ENCODE assay signal across 6 cellular contexts in the genomic region with DNA sequence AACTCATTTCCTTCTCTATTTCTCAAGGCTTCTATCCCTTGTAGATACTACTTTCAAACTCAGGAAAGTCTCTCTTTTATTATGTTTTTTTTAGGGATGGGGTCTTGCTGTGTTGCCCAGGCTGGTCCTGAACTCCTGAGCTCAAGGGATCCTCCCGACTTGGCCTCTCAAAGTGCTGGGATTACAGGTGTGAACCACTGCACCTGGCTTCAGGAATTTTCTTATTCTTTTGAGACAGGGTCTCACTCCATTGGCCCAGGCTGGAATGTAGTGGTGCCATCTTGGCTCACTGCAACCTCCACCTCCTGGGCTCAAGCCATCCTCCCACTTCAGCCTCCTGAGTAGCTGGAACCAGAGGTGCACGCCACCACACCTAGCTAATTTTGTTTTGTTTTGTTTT. TPM values are rescaled to one million over a fixed set of nuclear protein-coding genes. Genes with fewer than 3 reads are reported as not detected.
"Had no signal": no experiment of that assay in that cellular context is flagged by ENCODE, and none has a peak within 500 bp of the region (broad histone marks: within the 10 kb centered on the region; RNA-seq: fewer than 3 reads in every experiment).

No MANE protein-coding gene starts in this region.

RNA-seq across cellular contexts. Expression of a gene that starts 4.8 kb away (rescaled TPM):
- total RNA-seq: naive thymus-derived CD8-positive, alpha-beta T cell; renal cortical epithelial cell; right lobe of liver; stomach had no signal
- polyA plus RNA-seq: naive thymus-derived CD8-positive, alpha-beta T cell had no signal

RNA-seq across cellular contexts. Expression of a gene that starts 31.3 kb away (rescaled TPM):
- total RNA-seq: skeletal muscle tissue, vagina had no signal
- polyA plus RNA-seq: naive thymus-derived CD8-positive, alpha-beta T cell had no signal
